In the genomic region with DNA sequence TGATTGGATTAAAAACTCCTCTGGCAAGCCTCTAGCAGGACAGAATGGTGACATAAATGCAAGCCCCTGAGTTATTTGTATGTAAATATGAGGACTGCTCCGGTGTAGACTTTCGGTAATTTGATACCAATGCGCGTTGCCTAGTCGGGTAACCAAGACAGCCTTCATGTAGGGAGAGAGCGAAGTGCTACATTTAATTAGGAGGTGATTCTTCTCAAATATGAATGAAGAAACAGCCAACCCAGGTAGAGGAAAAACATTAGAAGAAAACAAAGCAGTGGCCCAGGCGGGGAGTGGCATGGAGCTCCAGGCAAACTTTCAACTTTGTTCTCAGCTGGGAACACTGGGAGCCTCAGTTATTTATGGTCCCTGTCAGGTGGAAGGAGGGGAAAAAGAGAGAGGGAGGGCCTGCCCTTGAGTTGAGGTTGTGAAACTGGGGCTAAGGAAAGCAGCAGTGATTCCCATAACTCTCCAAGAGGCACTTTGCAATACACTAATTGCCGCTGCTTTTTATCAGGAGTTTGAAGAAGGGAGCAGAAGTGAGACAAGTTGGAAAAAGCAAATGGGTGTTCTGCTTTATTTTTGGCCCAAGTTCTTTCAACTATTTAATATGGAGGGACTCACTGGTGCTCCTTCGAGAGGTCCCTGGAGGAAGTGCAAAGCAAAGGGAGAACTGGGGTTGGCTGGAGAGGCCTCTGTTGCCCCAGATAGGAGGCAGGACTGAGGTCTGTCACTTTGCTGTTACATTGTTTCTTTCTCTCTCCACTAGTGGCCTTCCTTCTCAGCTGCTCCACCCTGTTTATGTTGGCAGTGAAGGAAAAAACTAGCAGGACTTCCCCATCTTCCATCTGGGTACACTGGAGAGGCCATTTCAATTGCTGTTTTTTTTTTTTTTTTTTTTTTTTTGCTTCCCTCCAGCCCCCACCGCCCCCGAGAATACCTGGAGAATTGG, we compare ENCODE assay signal across 1 cellular context.
TF ChIP-seq lines count a peak whose summit lies in the region.

No MANE protein-coding gene starts in this region.

TF ChIP-seq in K562, 482 proteins besides CTCF, POLR2A, EP300 and RAD21 (continued from another document and continues in another):
- TF ChIP-seq MGA (IDR thresholded peaks at IDR 0.05) (0 out of 2 replicates have a peak, but pooled peaks have one; percentile 4), CXXC5 (CRISPR knock-in tag; IDR thresholded peaks at IDR 0.05) (peak; percentile 84), GATAD2A (IDR thresholded peaks at IDR 0.05) (0 out of 2 replicates have a peak, but pooled peaks have one; percentile 43), SPI1 (IDR thresholded peaks at IDR 0.05; ENCODE audit: borderline replicate concordance, low read depth, low read length) (peak; percentile 66; the same call in 1 of the 2 replicates), ZNF79 (CRISPR knock-in tag; IDR thresholded peaks at IDR 0.05; ENCODE audit: low read depth) (no peak), NR2C1 (IDR thresholded peaks at IDR 0.05) (no peak), NR2C1 (tag; IDR thresholded peaks at IDR 0.05) (peak; percentile 41; the same call in 1 of the 2 replicates), SOX6 (IDR thresholded peaks at IDR 0.05) (peak; percentile 12), ZNF133 (CRISPR knock-in tag; IDR thresholded peaks at IDR 0.05) (no peak), RFX1 (IDR thresholded peaks at IDR 0.05) (peak; percentile 81), SNRNP70 (optimal IDR thresholded peaks at IDR 0.05; ENCODE audit: low read depth, low read length) (no peak), NR2C2 (CRISPR knock-in tag; IDR thresholded peaks at IDR 0.05) (no peak), NR2C2 (tag; IDR thresholded peaks at IDR 0.05) (peak; percentile 80), ETV1 (tag; conservative IDR thresholded peaks at IDR 0.05; ENCODE audit: low read depth) (0 out of 2 replicates have a peak, but pooled peaks have one; percentile 26), DMBX1 (CRISPR knock-in tag; IDR thresholded peaks at IDR 0.05; ENCODE audit: borderline replicate concordance) (0 out of 2 replicates have a peak, but pooled peaks have one; percentile 14), DPF2 (IDR thresholded peaks at IDR 0.05) (peak; percentile 51; the same call in 1 of the 2 replicates), GABPA (tag; conservative IDR thresholded peaks at IDR 0.05; ENCODE audit: low read depth) (no peak), GTF3C2 (IDR thresholded peaks at IDR 0.05; ENCODE audit: borderline replicate concordance, extremely low read depth, insufficient read length) (no peak), BRD4 (IDR thresholded peaks at IDR 0.05) (no peak), SMAD3 (CRISPR knock-in tag; conservative IDR thresholded peaks at IDR 0.05) (no peak), SMARCE1 (IDR thresholded peaks at IDR 0.05) (peak; percentile 32; the same call in 1 of the 2 replicates), ZHX1 (conservative IDR thresholded peaks at IDR 0.05; ENCODE audit: low read length) (no peak), CEBPG (CRISPR knock-in tag; IDR thresholded peaks at IDR 0.05) (no peak), CEBPG (tag; conservative IDR thresholded peaks at IDR 0.05 in 1 of 2, IDR thresholded peaks at IDR 0.05 in 1 of 2) (peak; percentile 46 to 79; a peak in 2 of 4 replicates), BRCA1 (IDR thresholded peaks at IDR 0.05) (no peak), BRCA1 (CRISPR knock-in tag; IDR thresholded peaks at IDR 0.05) (no peak), RCOR1 (IDR thresholded peaks at IDR 0.05; ENCODE audit: borderline replicate concordance in 1 of 2, low read depth in 2 of 2, low read length in 2 of 2) (no peak), E2F6 (IDR thresholded peaks at IDR 0.05; ENCODE audit: borderline replicate concordance in 1 of 2, extremely low read depth in 1 of 2, insufficient read depth in 1 of 2, insufficient read length in 1 of 2, low read depth in 1 of 2, low read length in 1 of 2, poor library complexity in 1 of 2, severe bottlenecking in 1 of 2) (peak in 1 of 2 experiments; percentile 5), ZNF316 (IDR thresholded peaks at IDR 0.05) (no peak), ELF4 (CRISPR knock-in tag; IDR thresholded peaks at IDR 0.05) (no peak), MCM7 (IDR thresholded peaks at IDR 0.05) (no peak), ATF7 (IDR thresholded peaks at IDR 0.05) (peak; percentile 51; the same call in 1 of the 2 replicates)
- TF ChIP-seq, protein P1, sequence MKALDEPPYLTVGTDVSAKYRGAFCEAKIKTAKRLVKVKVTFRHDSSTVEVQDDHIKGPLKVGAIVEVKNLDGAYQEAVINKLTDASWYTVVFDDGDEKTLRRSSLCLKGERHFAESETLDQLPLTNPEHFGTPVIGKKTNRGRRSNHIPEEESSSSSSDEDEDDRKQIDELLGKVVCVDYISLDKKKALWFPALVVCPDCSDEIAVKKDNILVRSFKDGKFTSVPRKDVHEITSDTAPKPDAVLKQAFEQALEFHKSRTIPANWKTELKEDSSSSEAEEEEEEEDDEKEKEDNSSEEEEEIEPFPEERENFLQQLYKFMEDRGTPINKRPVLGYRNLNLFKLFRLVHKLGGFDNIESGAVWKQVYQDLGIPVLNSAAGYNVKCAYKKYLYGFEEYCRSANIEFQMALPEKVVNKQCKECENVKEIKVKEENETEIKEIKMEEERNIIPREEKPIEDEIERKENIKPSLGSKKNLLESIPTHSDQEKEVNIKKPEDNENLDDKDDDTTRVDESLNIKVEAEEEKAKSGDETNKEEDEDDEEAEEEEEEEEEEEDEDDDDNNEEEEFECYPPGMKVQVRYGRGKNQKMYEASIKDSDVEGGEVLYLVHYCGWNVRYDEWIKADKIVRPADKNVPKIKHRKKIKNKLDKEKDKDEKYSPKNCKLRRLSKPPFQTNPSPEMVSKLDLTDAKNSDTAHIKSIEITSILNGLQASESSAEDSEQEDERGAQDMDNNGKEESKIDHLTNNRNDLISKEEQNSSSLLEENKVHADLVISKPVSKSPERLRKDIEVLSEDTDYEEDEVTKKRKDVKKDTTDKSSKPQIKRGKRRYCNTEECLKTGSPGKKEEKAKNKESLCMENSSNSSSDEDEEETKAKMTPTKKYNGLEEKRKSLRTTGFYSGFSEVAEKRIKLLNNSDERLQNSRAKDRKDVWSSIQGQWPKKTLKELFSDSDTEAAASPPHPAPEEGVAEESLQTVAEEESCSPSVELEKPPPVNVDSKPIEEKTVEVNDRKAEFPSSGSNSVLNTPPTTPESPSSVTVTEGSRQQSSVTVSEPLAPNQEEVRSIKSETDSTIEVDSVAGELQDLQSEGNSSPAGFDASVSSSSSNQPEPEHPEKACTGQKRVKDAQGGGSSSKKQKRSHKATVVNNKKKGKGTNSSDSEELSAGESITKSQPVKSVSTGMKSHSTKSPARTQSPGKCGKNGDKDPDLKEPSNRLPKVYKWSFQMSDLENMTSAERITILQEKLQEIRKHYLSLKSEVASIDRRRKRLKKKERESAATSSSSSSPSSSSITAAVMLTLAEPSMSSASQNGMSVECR (CRISPR knock-in tag; IDR thresholded peaks at IDR 0.05): no peak
